25 cellular contexts compared by ENCODE assay signal in the genomic region with DNA sequence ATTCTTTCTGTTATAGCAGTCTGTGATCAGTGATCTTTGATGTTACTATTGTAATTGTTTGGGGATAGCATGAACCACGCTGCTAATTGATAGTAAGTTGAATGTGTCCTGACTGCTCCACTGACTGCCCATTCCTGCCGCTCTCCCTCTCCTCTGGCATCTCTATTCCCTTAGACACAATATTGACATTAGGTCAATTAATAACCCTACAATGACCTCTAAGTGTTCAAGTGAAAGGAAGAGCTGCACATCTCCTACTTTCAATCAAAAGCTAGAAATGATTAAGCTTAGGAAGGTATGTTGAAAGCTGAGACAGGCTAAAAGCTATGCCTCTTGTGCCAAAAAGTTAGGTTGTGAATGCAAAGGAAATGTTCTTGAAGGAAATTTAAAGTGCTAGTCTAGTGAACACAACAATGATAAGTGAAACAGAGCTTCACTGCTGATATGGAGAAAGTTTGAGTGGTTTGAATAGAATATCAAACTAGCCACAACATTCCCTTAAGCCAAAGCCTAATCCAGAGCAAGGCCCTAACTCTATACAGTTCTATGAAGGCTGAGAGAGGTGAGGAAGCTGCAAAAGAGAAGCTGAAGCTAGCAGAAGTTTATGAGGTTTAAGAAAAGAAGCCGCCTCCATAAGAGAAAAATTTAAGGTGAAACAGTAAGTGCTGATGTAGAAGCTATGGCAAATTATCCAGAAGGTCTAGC.
"Had no signal": no experiment of that assay in that cellular context is flagged by ENCODE, and none has a peak within 500 bp of the region (broad histone marks: within the 10 kb centered on the region; RNA-seq: fewer than 3 reads in every experiment).

No MANE protein-coding gene starts in this region.

- H3K27me3 ChIP-seq: body of pancreas, esophagus squamous epithelium, heart right ventricle, pancreas, spleen, testis, uterus had no signal

- DNase-seq: activated B cell treated with CpG ODN at 0.5 μM for 24 hours; activated CD4-positive, alpha-beta T cell treated with anti-CD3 and anti-CD28 coated beads, Interleukin-2, amount 50 U/mL, for 1 hour; activated CD8-positive, alpha-beta memory T cell treated with anti-CD3 and anti-CD28 coated beads, Interleukin-2, amount 10 ng/mL, durations not matched to agents 7 days and 5 days; activated CD8-positive, alpha-beta T cell treated with anti-CD3 and anti-CD28 coated beads for 36 hours; activated T-cell treated with anti-CD3 and anti-CD28 coated beads, Interleukin-2, amount 50 U/mL, for 48 hours; aorta; body of pancreas; dermis blood vessel endothelial cell; effector CD4-positive, alpha-beta T cell; esophagus squamous epithelium; heart right ventricle; kidney glomerular epithelial cell; left ventricle myocardium superior; naive thymus-derived CD4-positive, alpha-beta T cell; pancreas; right cardiac atrium; spleen; stimulated activated naive CD4-positive, alpha-beta T cell treated with Interleukin-2 at 50 U/mL for 16 hours; SW 1271; T1000; testis; uterus had no signal

- H3K4me1 ChIP-seq: testis, uterus had no signal

- FAIRE-seq: colon, endometrium, pancreas had no signal

- ATAC-seq: activated CD8-positive, alpha-beta memory T cell treated with anti-CD3 and anti-CD28 coated beads, Interleukin-2, amount 10 ng/mL, durations not matched to agents 7 days and 5 days; activated CD8-positive, alpha-beta T cell treated with anti-CD3 and anti-CD28 coated beads for 36 hours; body of pancreas; heart right ventricle; left ventricle myocardium superior; naive thymus-derived CD4-positive, alpha-beta T cell; pancreas; right cardiac atrium had no signal

- H3K9me3 ChIP-seq: body of pancreas, esophagus squamous epithelium, pancreas, spleen, testis, uterus had no signal

- H3K27ac ChIP-seq: body of pancreas, epithelial cell of prostate, esophagus squamous epithelium, heart right ventricle, pancreas, spleen, testis, uterus had no signal

- H3K36me3 ChIP-seq: pancreas, uterus had no signal

- H3K4me3 ChIP-seq: body of pancreas, esophagus squamous epithelium, heart right ventricle, pancreas, spleen, testis, uterus had no signal
